29 cellular contexts compared by ENCODE assay signal in genomic region chr6:113490356-113490755, GRCh38.
DNase-seq lines count a peak whose midpoint lies in the region; ATAC-seq and TF ChIP-seq lines count a peak whose summit lies in the region.
"Had no signal": no experiment of that assay in that cellular context is flagged by ENCODE, and none has a peak within 500 bp of the region (broad histone marks: within the 10 kb centered on the region; RNA-seq: fewer than 3 reads in every experiment).

No MANE protein-coding gene starts in this region.

- CTCF ChIA-PET in activated CD8-positive, alpha-beta memory T cell treated with anti-CD3 and anti-CD28 coated beads, Interleukin-2, amount 10 ng/mL, durations not matched to agents 7 days and 5 days (lab: Charles Lee), result no interaction called here

- peak; percentile 8 for DNase-seq in NCI-H345 (lab: John Stamatoyannopoulos, UW)
- no peak for DNase-seq in NCI-H345 treated with DMSO at 0.1 percent for 48 hours (lab: John Stamatoyannopoulos, UW; ENCODE audit: unreplicated experiment)
- DNase-seq in NCI-H146 treated with DMSO at 0.1 percent for 48 hours (lab: John Stamatoyannopoulos, UW; ENCODE audit: unreplicated experiment), result peak; percentile 52
- peak; percentile 48 for DNase-seq in epithelial cell of esophagus (ENCODE audit: low read depth)
- peak; percentile 7 for DNase-seq in prostate gland (ENCODE audit: low spot score)
- DNase-seq in HCEC 1CT, result no peak
- no peak for DNase-seq in activated CD8-positive, alpha-beta memory T cell treated with anti-CD3 and anti-CD28 coated beads, Interleukin-2, amount 10 ng/mL, durations not matched to agents 7 days and 5 days
- no peak for DNase-seq in SIG-M5 (lab: John Stamatoyannopoulos, UW)
- DNase-seq: ACHN; activated CD4-positive, alpha-beta T cell treated with anti-CD3 and anti-CD28 coated beads for 1 hour; activated CD8-positive, alpha-beta T cell treated with anti-CD3 and anti-CD28 coated beads for 36 hours; activated naive CD4-positive, alpha-beta T cell treated with anti-CD3 and anti-CD28 coated beads, Interleukin-2, amount 50 U/mL, for 16 hours; CD4-positive, alpha-beta memory T cell; foreskin keratinocyte; head of caudate nucleus; HFFc6; kidney; midbrain; naive thymus-derived CD4-positive, alpha-beta T cell; NCI-H1105; NCI-H510A treated with DMSO at 0.1 percent for 48 hours; transverse colon had no signal

- H3K4me1 ChIP-seq in prostate gland (replicated peaks), result no peaks in the 10 kb centered on the region
- H3K4me1 ChIP-seq: foreskin keratinocyte had no signal

- no peak overlapping the region for H3K4me3 ChIP-seq in epithelial cell of esophagus (ENCODE audit: low read length)
- no peak overlapping the region for H3K4me3 ChIP-seq in prostate gland
- H3K4me3 ChIP-seq: esophagus muscularis mucosa, transverse colon had no signal

- H3K4me1 Mint-ChIP-seq in activated CD8-positive, alpha-beta memory T cell treated with anti-CD3 and anti-CD28 coated beads, Interleukin-2, amount 10 ng/mL, durations not matched to agents 7 days and 5 days, result no peaks in the 10 kb centered on the region
- H3K4me1 Mint-ChIP-seq: activated T-helper 17 cell treated with anti-CD3 and anti-CD28 coated beads, Interleukin-2, amount 50 U/mL, for 72 hours; B cell; brain; CD4-positive, alpha-beta memory T cell; naive thymus-derived CD4-positive, alpha-beta T cell; stimulated activated effector memory CD8-positive, alpha-beta T cell treated with anti-CD3 and anti-CD28 coated beads, Interleukin-12 subunit alpha, Interleukin-12 subunit beta, amount 100 ng/mL, for 72 hours had no signal

- no peak for TF ChIP-seq POLR2A in prostate gland (IDR thresholded peaks at IDR 0.05)

- intact Hi-C loops in prostate gland (cut with DNase I), result no loop called here

- TF ChIP-seq CTCF in epithelial cell of esophagus (IDR thresholded peaks at IDR 0.05; ENCODE audit: insufficient read depth, low read depth, low read length, missing control alignments) (no peak), prostate gland (IDR thresholded peaks at IDR 0.05) (no peak)

- H3K27me3 ChIP-seq in prostate gland (replicated peaks; ENCODE audit: insufficient read depth), result no peaks in the 10 kb centered on the region
- H3K27me3 ChIP-seq: esophagus muscularis mucosa, foreskin keratinocyte, transverse colon had no signal

- H3K4me3 Mint-ChIP-seq in activated CD8-positive, alpha-beta memory T cell treated with anti-CD3 and anti-CD28 coated beads, Interleukin-2, amount 10 ng/mL, durations not matched to agents 7 days and 5 days, result no peak overlapping the region
- H3K4me3 Mint-ChIP-seq: activated CD8-positive, alpha-beta T cell treated with anti-CD3 and anti-CD28 coated beads for 36 hours; activated T-helper 17 cell treated with anti-CD3 and anti-CD28 coated beads, Interleukin-2, amount 50 U/mL, for 72 hours; B cell; brain; CD4-positive, alpha-beta memory T cell; HFFc6; naive thymus-derived CD4-positive, alpha-beta T cell; stimulated activated effector memory CD8-positive, alpha-beta T cell treated with anti-CD3 and anti-CD28 coated beads, Interleukin-12 subunit alpha, Interleukin-12 subunit beta, amount 100 ng/mL, for 72 hours; T-helper 2 cell treated with Interferon-gamma antibody and Interleukin-4, amounts not matched to agents 5 μg/mL and 100 μg/mL, for 36 hours had no signal

- H3K9me3 Mint-ChIP-seq in activated CD8-positive, alpha-beta memory T cell treated with anti-CD3 and anti-CD28 coated beads, Interleukin-2, amount 10 ng/mL, durations not matched to agents 7 days and 5 days (ENCODE audit: low read depth), result peaks cover 2% of the 10 kb centered on the region
- H3K9me3 Mint-ChIP-seq: activated CD8-positive, alpha-beta T cell treated with anti-CD3 and anti-CD28 coated beads for 36 hours; activated T-helper 17 cell treated with anti-CD3 and anti-CD28 coated beads, Interleukin-2, amount 50 U/mL, for 72 hours; brain; CD4-positive, alpha-beta memory T cell; HFFc6; naive thymus-derived CD4-positive, alpha-beta T cell; T-helper 2 cell treated with Interferon-gamma antibody and Interleukin-4, amounts not matched to agents 5 μg/mL and 100 μg/mL, for 36 hours had no signal

- no peaks in the 10 kb centered on the region for H3K27me3 Mint-ChIP-seq in activated CD8-positive, alpha-beta memory T cell treated with anti-CD3 and anti-CD28 coated beads, Interleukin-2, amount 10 ng/mL, durations not matched to agents 7 days and 5 days
- H3K27me3 Mint-ChIP-seq: activated CD8-positive, alpha-beta T cell treated with anti-CD3 and anti-CD28 coated beads for 36 hours; activated T-helper 17 cell treated with anti-CD3 and anti-CD28 coated beads, Interleukin-2, amount 50 U/mL, for 72 hours; B cell; brain; naive thymus-derived CD4-positive, alpha-beta T cell had no signal

- H3K36me3 Mint-ChIP-seq in activated CD8-positive, alpha-beta memory T cell treated with anti-CD3 and anti-CD28 coated beads, Interleukin-2, amount 10 ng/mL, durations not matched to agents 7 days and 5 days, result no peaks in the 10 kb centered on the region
- H3K36me3 Mint-ChIP-seq: brain; CD4-positive, alpha-beta memory T cell; naive thymus-derived CD4-positive, alpha-beta T cell; stimulated activated effector memory CD8-positive, alpha-beta T cell treated with anti-CD3 and anti-CD28 coated beads, Interleukin-12 subunit alpha, Interleukin-12 subunit beta, amount 100 ng/mL, for 72 hours had no signal

- no peaks in the 10 kb centered on the region for H3K36me3 ChIP-seq in prostate gland
- H3K36me3 ChIP-seq: esophagus muscularis mucosa, transverse colon had no signal

- no peaks in the 10 kb centered on the region for H3K9me3 ChIP-seq in prostate gland
- H3K9me3 ChIP-seq: esophagus muscularis mucosa, transverse colon had no signal

- no peak for ATAC-seq in activated CD8-positive, alpha-beta memory T cell treated with anti-CD3 and anti-CD28 coated beads, Interleukin-2, amount 10 ng/mL, durations not matched to agents 7 days and 5 days
- ATAC-seq: activated CD8-positive, alpha-beta T cell treated with anti-CD3 and anti-CD28 coated beads for 36 hours; activated T-helper 17 cell treated with anti-CD3 and anti-CD28 coated beads, Interleukin-2, amount 50 U/mL, for 72 hours; foreskin keratinocyte; naive thymus-derived CD4-positive, alpha-beta T cell; Right ventricle myocardium inferior; stimulated activated effector memory CD8-positive, alpha-beta T cell treated with anti-CD3 and anti-CD28 coated beads, Interleukin-12 subunit alpha, Interleukin-12 subunit beta, amount 100 ng/mL, for 72 hours had no signal

- H3K27ac ChIP-seq in prostate gland, result no peak overlapping the region
- H3K27ac ChIP-seq: esophagus muscularis mucosa, foreskin keratinocyte, transverse colon had no signal

- no peak overlapping the region for H3K27ac Mint-ChIP-seq in activated CD8-positive, alpha-beta memory T cell treated with anti-CD3 and anti-CD28 coated beads, Interleukin-2, amount 10 ng/mL, durations not matched to agents 7 days and 5 days
- H3K27ac Mint-ChIP-seq: activated CD8-positive, alpha-beta T cell treated with anti-CD3 and anti-CD28 coated beads for 36 hours; activated T-helper 17 cell treated with anti-CD3 and anti-CD28 coated beads, Interleukin-2, amount 50 U/mL, for 72 hours; B cell; CD4-positive, alpha-beta memory T cell; HFFc6; naive thymus-derived CD4-positive, alpha-beta T cell; stimulated activated effector memory CD8-positive, alpha-beta T cell treated with anti-CD3 and anti-CD28 coated beads, Interleukin-12 subunit alpha, Interleukin-12 subunit beta, amount 100 ng/mL, for 72 hours; T-helper 2 cell treated with Interferon-gamma antibody and Interleukin-4, amounts not matched to agents 5 μg/mL and 100 μg/mL, for 36 hours had no signal

Comparison
In these comparisons a context has a peak if more than half of its experiments do, and no peak if none do; other contexts are left out.
1. DNase-seq: peak in NCI-H345 (single experiment), NCI-H146 treated with DMSO at 0.1 percent for 48 hours (single experiment), epithelial cell of esophagus (single experiment) and prostate gland (single experiment); none in NCI-H345 treated with DMSO at 0.1 percent for 48 hours (single experiment), HCEC 1CT (single experiment), activated CD8-positive, alpha-beta memory T cell treated with anti-CD3 and anti-CD28 coated beads, Interleukin-2, amount 10 ng/mL, durations not matched to agents 7 days and 5 days (single experiment) and SIG-M5 (single experiment).